Comparison of ENCODE assay signal across 8 cellular contexts in genomic region chr22:37686002-37686982, GRCh38. TPM values are rescaled to one million over a fixed set of nuclear protein-coding genes. Genes with fewer than 3 reads are reported as not detected.
A peak's percentile ranks its signal among the peaks of the same experiment; 100 is the strongest.
DNase-seq lines count a peak whose midpoint lies in the region; TF ChIP-seq lines count a peak whose summit lies in the region.

NOL12 (plus strand) TSS chr22:37686343; CDS start chr22:37686393, 50 bp downstream.

- no peaks in the 10 kb centered on the region for H3K27me3 ChIP-seq in CD8-positive, alpha-beta memory T cell (ENCODE audit: insufficient read depth, low read length, poor library complexity, severe bottlenecking)
- no peaks in the 10 kb centered on the region for H3K27me3 ChIP-seq in HUES6 (ENCODE audit: control insufficient read depth, insufficient read depth, low read length)
- no peaks in the 10 kb centered on the region for H3K27me3 ChIP-seq in mucosa of rectum (ENCODE audit: control insufficient read depth in 2 of 2, insufficient read depth in 2 of 2, low read length in 2 of 2)

- no peaks in the 10 kb centered on the region for H3K9me3 ChIP-seq in CD8-positive, alpha-beta memory T cell (ENCODE audit: low read length)
- H3K9me3 ChIP-seq in HUES6 (ENCODE audit: control insufficient read depth, insufficient read depth, low read depth, low read length) (no peaks in the 10 kb centered on the region), mucosa of rectum (ENCODE audit: control insufficient read depth in 2 of 2, low read length in 2 of 2) (no peaks in the 10 kb centered on the region)

- no peaks in the 10 kb centered on the region for H3K9me3 Mint-ChIP-seq in CD8-positive, alpha-beta memory T cell

- TF ChIP-seq CTCF in GM20000 (IDR thresholded peaks at IDR 0.05; ENCODE audit: extremely low read depth, missing control alignments): no peak
- no peak for TF ChIP-seq CTCF in epithelial cell of proximal tubule (conservative IDR thresholded peaks at IDR 0.05; ENCODE audit: low read depth, low read length)

- peak within 1 kb of the TSS; percentile 88 for H3K4me3 ChIP-seq in CD8-positive, alpha-beta memory T cell (ENCODE audit: low read length)
- H3K4me3 ChIP-seq in HUES6 (ENCODE audit: low read depth, low read length) (peak within 1 kb of the TSS; percentile 92), epithelial cell of proximal tubule (ENCODE audit: low read depth, low read length) (peak within 1 kb of the TSS; percentile 83), mucosa of rectum (ENCODE audit: low read length in 2 of 2) (peak within 1 kb of the TSS; percentile 99)

- H3K4me1 Mint-ChIP-seq in CD8-positive, alpha-beta memory T cell: peaks cover 26 to 38% (median 34%) of the 10 kb centered on the region in 3 donors

- peak; percentile 62 to 84 (median 74) for DNase-seq in CD8-positive, alpha-beta memory T cell
- DNase-seq in GM20000 (ENCODE audit: low spot score): peak; percentile 83
- peak; percentile 93 for DNase-seq in OCI-M1 (lab: John Stamatoyannopoulos, UW)
- peak; percentile 76 for DNase-seq in activated T-cell treated with anti-CD3 and anti-CD28 coated beads for 48 hours (ENCODE audit: low read depth)
- DNase-seq in epithelial cell of proximal tubule (ENCODE audit: low read depth): no peak
- DNase-seq in stimulated activated CD8-positive, alpha-beta memory T cell treated with anti-CD3 and anti-CD28 coated beads, Interleukin-7, amount 100 ng/mL, for 1 hour (ENCODE audit: low read depth in 2 of 2): peak; percentile 52 to 62

- H3K9ac ChIP-seq in HUES6 (ENCODE audit: low read length) (peak within 1 kb of the TSS; percentile 96), mucosa of rectum (ENCODE audit: low read depth in 1 of 2, low read length in 2 of 2) (peak within 1 kb of the TSS; percentile 92 to 97)

- peaks cover 0 to 41% (median 0%) of the 10 kb centered on the region in 3 donors for H3K36me3 Mint-ChIP-seq in CD8-positive, alpha-beta memory T cell

- H3K27ac ChIP-seq in CD8-positive, alpha-beta memory T cell (ENCODE audit: low read depth, low read length): peak within 1 kb of the TSS; percentile 83
- H3K27ac ChIP-seq in HUES6 (ENCODE audit: low read depth, low read length) (peak within 1 kb of the TSS; percentile 88), mucosa of rectum (ENCODE audit: low read depth in 2 of 2, low read length in 2 of 2) (peak within 1 kb of the TSS; percentile 90 to 92)

- peaks cover 0 to 1% of the 10 kb centered on the region in 2 donors for H3K27me3 Mint-ChIP-seq in CD8-positive, alpha-beta memory T cell

- peaks cover 21% of the 10 kb centered on the region for H3K4me1 ChIP-seq in CD8-positive, alpha-beta memory T cell (ENCODE audit: insufficient read depth, low read length)
- peaks cover 4% of the 10 kb centered on the region; the same call in 1 of the 2 replicates for H3K4me1 ChIP-seq in HUES6 (ENCODE audit: control insufficient read depth, insufficient read depth, low read length)
- H3K4me1 ChIP-seq in mucosa of rectum (ENCODE audit: control insufficient read depth in 2 of 2, insufficient read depth in 2 of 2, low read length in 2 of 2): peaks cover 40 to 53% of the 10 kb centered on the region in 2 donors

- peak within 1 kb of the TSS; percentile 32 to 100 (median 96) for H3K27ac Mint-ChIP-seq in CD8-positive, alpha-beta memory T cell

- H3K36me3 ChIP-seq in CD8-positive, alpha-beta memory T cell (ENCODE audit: insufficient read depth, low read length): peaks cover 28% of the 10 kb centered on the region
- H3K36me3 ChIP-seq in HUES6 (ENCODE audit: control insufficient read depth, insufficient read depth, low read length) (peaks cover 30% of the 10 kb centered on the region), mucosa of rectum (ENCODE audit: control insufficient read depth in 2 of 2, insufficient read depth in 2 of 2, low read length in 2 of 2) (peaks cover 12 to 25% of the 10 kb centered on the region in 2 donors)

- CTCF ChIA-PET in CD8-positive, alpha-beta memory T cell (lab: Charles Lee): interaction anchor here (0.5 to 16.7 kb wide), 10 partner anchors 9 to 79 kb away, joined by 3 to 375 read pairs (median 6); partner anchors contain the start of genes GGA1, LGALS1 and SH3BP1

- H3K4me3 Mint-ChIP-seq in CD8-positive, alpha-beta memory T cell: peak within 1 kb of the TSS; percentile 83 to 97 (median 94)

- POLR2A ChIA-PET in CD8-positive, alpha-beta memory T cell (lab: Charles Lee): interaction anchor here (1.0 to 2.3 kb wide), 6 partner anchors 9 to 78 kb away, joined by 3 to 12 read pairs (median 6); partner anchors contain the start of genes GGA1 and PDXP

RNA-seq across cellular contexts. Expression of gene NOL12, which starts in this region (rescaled TPM):
- 10 to 100 TPM; 53.6 to 57.2 TPM for total RNA-seq in CD8-positive, alpha-beta memory T cell
- polyA plus RNA-seq in CD8-positive, alpha-beta memory T cell: 38.3 TPM
- total RNA-seq in epithelial cell of proximal tubule: 18.2 and 47.9 TPM in 2 replicates
